18 cellular contexts compared by ENCODE assay signal in genomic region chr1:151293093-151293492, GRCh38. TPM values are rescaled to one million over a fixed set of nuclear protein-coding genes. Genes with fewer than 3 reads are reported as not detected.
DNase-seq lines count a peak whose midpoint lies in the region; ATAC-seq, FAIRE-seq and TF ChIP-seq lines count a peak whose summit lies in the region.
"Had no signal": no experiment of that assay in that cellular context is flagged by ENCODE, and none has a peak within 500 bp of the region (broad histone marks: within the 10 kb centered on the region; RNA-seq: fewer than 3 reads in every experiment).

No MANE protein-coding gene starts in this region.

- POLR2A ChIA-PET in HepG2 (lab: Yijun Ruan, JAX) = interaction anchor here (1.5 kb wide), 2 partner anchors 10 to 11 kb away, joined by 4 to 6 read pairs; partner anchors contain the start of gene ZNF687

- BruUV-seq in HepG2 (replicated peaks; lab: Mats Ljungman, UMichigan) = no TSS peak

- no peak overlapping the region for H3K4me3 ChIP-seq in HepG2 (replicated peaks in 1 of 3; ENCODE audit: insufficient read depth in 1 of 3, low read depth in 2 of 3, low read length in 3 of 3)
- H3K4me3 ChIP-seq in right lobe of liver = no peak overlapping the region
- no peak overlapping the region for H3K4me3 ChIP-seq in smooth muscle cell
- H3K4me3 ChIP-seq: pancreas, thyroid gland had no signal

- TF ChIP-seq EP300 in HepG2 (IDR thresholded peaks at IDR 0.05; ENCODE audit: low read depth in 2 of 2, low read length in 2 of 2) (no peak), HepG2 (CRISPR knock-in tag; IDR thresholded peaks at IDR 0.05; ENCODE audit: borderline replicate concordance) (no peak)

- intact Hi-C loops in HepG2 (cut with micrococcal nuclease; ENCODE audit: unreplicated experiment) (no loop called here), right lobe of liver (cut with DNase I) (loop anchor here in 1 of 2 donors (10.0 kb wide), 1 partner anchor 122 kb away; no protein-coding TSS in a partner anchor)

- H3F3A ChIP-seq in smooth muscle cell (ENCODE audit: low read depth) = no peaks in the 10 kb centered on the region

- H3K79me2 ChIP-seq in HepG2 (ENCODE audit: insufficient read depth, low read length) = no peaks in the 10 kb centered on the region
- H3K79me2 ChIP-seq in smooth muscle cell (ENCODE audit: low read depth) = no peaks in the 10 kb centered on the region

- no peaks in the 10 kb centered on the region for H3K9me3 Mint-ChIP-seq in activated T-helper 17 cell treated with anti-CD3 and anti-CD28 coated beads, Interleukin-2, amount 50 U/mL, for 72 hours
- H3K9me3 Mint-ChIP-seq in memory B cell = no peaks in the 10 kb centered on the region
- no peaks in the 10 kb centered on the region for H3K9me3 Mint-ChIP-seq in stimulated activated naive B cell treated with anti-CD40 and anti-IgM and Interleukin-4, amounts not matched to agents 10 μg/mL and 1 μg/mL and 100 μg/mL, for 72 hours
- H3K9me3 Mint-ChIP-seq: mesothelial cell of epicardium; T-helper 1 cell treated with Interleukin-12 subunit alpha and Interleukin-12 subunit beta and Interleukin-4 antibody, amounts not matched to agents 30 μg/mL and 1 μg/mL, for 36 hours had no signal

- H3K4me2 ChIP-seq in HepG2 (ENCODE audit: low read depth, low read length) = no peak overlapping the region
- H3K4me2 ChIP-seq in smooth muscle cell = no peak overlapping the region

- DNase-seq in HepG2 (ENCODE audit: low spot score) (no peak), right lobe of liver (no peak), memory B cell (ENCODE audit: low spot score in 2 of 2) (no peak), smooth muscle cell (lab: John Stamatoyannopoulos, UW; ENCODE audit: unreplicated experiment) (no peak), retina (no peak)
- no peak for DNase-seq in stimulated activated naive B cell treated with anti-CD40 and anti-IgM and Interleukin-4, amounts not matched to agents 10 μg/mL and 1 μg/mL and 100 μg/mL, for 72 hours
- DNase-seq: amniotic stem cell; central memory CD4-positive, alpha-beta T cell; COR-L47; kidney glomerular epithelial cell; NCI-H345; stimulated activated CD4-positive, alpha-beta T cell treated with anti-CD3 and anti-CD28 coated beads, Interleukin-4, amount 100 ng/mL, for 24 hours; thyroid gland had no signal

- H2AFZ ChIP-seq in HepG2 (ENCODE audit: low read length) (no peak overlapping the region), smooth muscle cell (ENCODE audit: low read depth) (no peak overlapping the region)

- H3K9me3 ChIP-seq in HepG2 (ENCODE audit: low read length) = no peaks in the 10 kb centered on the region
- H3K9me3 ChIP-seq in right lobe of liver = no peaks in the 10 kb centered on the region
- H3K9me3 ChIP-seq in smooth muscle cell (replicated peaks; ENCODE audit: low read depth) = no peaks in the 10 kb centered on the region
- H3K9me3 ChIP-seq: pancreas, thyroid gland had no signal

- H3K36me3 ChIP-seq in HepG2 (replicated peaks in 1 of 2; ENCODE audit: control insufficient read depth in 1 of 2, insufficient read depth in 2 of 2, low read length in 2 of 2) (peaks cover 39 to 74% of the 10 kb centered on the region in 2 experiments), right lobe of liver (peaks cover 0 to 77% (median 37%) of the 10 kb centered on the region in 4 donors), smooth muscle cell (ENCODE audit: low read depth) (peaks cover 1% of the 10 kb centered on the region)

- in situ Hi-C loops in HepG2 (cut with HindIII; ENCODE audit: extremely low pct_ligation_motif_present, low pct_unique_long_range_greater_than_20kb) = no loop called here

- H3K27me3 ChIP-seq in HepG2 (ENCODE audit: control insufficient read depth in 1 of 2, insufficient read depth in 2 of 2, low read length in 2 of 2) = no peaks in the 10 kb centered on the region
- no peaks in the 10 kb centered on the region for H3K27me3 ChIP-seq in right lobe of liver
- no peaks in the 10 kb centered on the region for H3K27me3 ChIP-seq in smooth muscle cell (ENCODE audit: low read depth)
- H3K27me3 ChIP-seq: pancreas, thyroid gland had no signal

- H3K4me1 ChIP-seq in HepG2 (ENCODE audit: insufficient read depth, low read length) = no peaks in the 10 kb centered on the region
- no peaks in the 10 kb centered on the region for H3K4me1 ChIP-seq in right lobe of liver
- peaks cover 6% of the 10 kb centered on the region for H3K4me1 ChIP-seq in smooth muscle cell (ENCODE audit: low read depth)
- H3K4me1 ChIP-seq: pancreas had no signal

- no peak for TF ChIP-seq RAD21 in HepG2 (CRISPR knock-in tag; IDR thresholded peaks at IDR 0.05)

- H3K36me3 Mint-ChIP-seq in activated T-helper 17 cell treated with anti-CD3 and anti-CD28 coated beads, Interleukin-2, amount 50 U/mL, for 72 hours (ENCODE audit: low read depth) = peaks cover 93% of the 10 kb centered on the region
- peaks cover 18% of the 10 kb centered on the region for H3K36me3 Mint-ChIP-seq in memory B cell
- peaks cover 49 to 64% of the 10 kb centered on the region in 2 donors for H3K36me3 Mint-ChIP-seq in stimulated activated naive B cell treated with anti-CD40 and anti-IgM and Interleukin-4, amounts not matched to agents 10 μg/mL and 1 μg/mL and 100 μg/mL, for 72 hours

- TF ChIP-seq CTCF in HepG2 (CRISPR knock-in tag; IDR thresholded peaks at IDR 0.05) = no peak
- no peak for TF ChIP-seq CTCF in right lobe of liver (IDR thresholded peaks at IDR 0.05)
- no peak for TF ChIP-seq CTCF in smooth muscle cell (IDR thresholded peaks at IDR 0.05; ENCODE audit: borderline replicate concordance, insufficient read depth, poor library complexity, severe bottlenecking)

- no peaks in the 10 kb centered on the region for H3K27me3 Mint-ChIP-seq in activated T-helper 17 cell treated with anti-CD3 and anti-CD28 coated beads, Interleukin-2, amount 50 U/mL, for 72 hours
- H3K27me3 Mint-ChIP-seq in memory B cell = no peaks in the 10 kb centered on the region
- no peaks in the 10 kb centered on the region for H3K27me3 Mint-ChIP-seq in stimulated activated naive B cell treated with anti-CD40 and anti-IgM and Interleukin-4, amounts not matched to agents 10 μg/mL and 1 μg/mL and 100 μg/mL, for 72 hours

- 96% methylated on average over 4 of the region's 6 CpGs for WGBS in HepG2 (ENCODE audit: low lambda C conversion rate)
- 81% methylated on average over 4 of the region's 6 CpGs for WGBS in right lobe of liver (ENCODE audit: insufficient coverage, low coverage, low lambda C conversion rate, missing lambda C conversion rate)
- 96% methylated on average over 6 of the region's 6 CpGs for WGBS in smooth muscle cell (ENCODE audit: low lambda C conversion rate)

- TF ChIP-seq POLR2A in HepG2 (IDR thresholded peaks at IDR 0.05; ENCODE audit: insufficient read depth in 1 of 2, low read depth in 2 of 2, low read length in 2 of 2) = no peak; a peak in 1 of 4 replicates
- TF ChIP-seq POLR2A in right lobe of liver (IDR thresholded peaks at IDR 0.05) = no peak

- peaks cover 8% of the 10 kb centered on the region for H3K4me1 Mint-ChIP-seq in activated T-helper 17 cell treated with anti-CD3 and anti-CD28 coated beads, Interleukin-2, amount 50 U/mL, for 72 hours
- H3K4me1 Mint-ChIP-seq in memory B cell = peaks cover 11% of the 10 kb centered on the region
- peaks cover 37 to 50% of the 10 kb centered on the region in 2 donors for H3K4me1 Mint-ChIP-seq in stimulated activated naive B cell treated with anti-CD40 and anti-IgM and Interleukin-4, amounts not matched to agents 10 μg/mL and 1 μg/mL and 100 μg/mL, for 72 hours
- H3K4me1 Mint-ChIP-seq: mesothelial cell of epicardium had no signal

- peak overlapping the region; percentile 80 for H3K27ac Mint-ChIP-seq in activated T-helper 17 cell treated with anti-CD3 and anti-CD28 coated beads, Interleukin-2, amount 50 U/mL, for 72 hours
- H3K27ac Mint-ChIP-seq in memory B cell = peak overlapping the region; percentile 84
- peak overlapping the region; percentile 95 for H3K27ac Mint-ChIP-seq in stimulated activated naive B cell treated with anti-CD40 and anti-IgM and Interleukin-4, amounts not matched to agents 10 μg/mL and 1 μg/mL and 100 μg/mL, for 72 hours

- no peak for FAIRE-seq in HepG2 (lab: Jason Lieb, UNC)
- FAIRE-seq: pancreas had no signal

- H3K4me3 Mint-ChIP-seq in activated T-helper 17 cell treated with anti-CD3 and anti-CD28 coated beads, Interleukin-2, amount 50 U/mL, for 72 hours = no peak overlapping the region
- H3K4me3 Mint-ChIP-seq in memory B cell = no peak overlapping the region
- H3K4me3 Mint-ChIP-seq in stimulated activated naive B cell treated with anti-CD40 and anti-IgM and Interleukin-4, amounts not matched to agents 10 μg/mL and 1 μg/mL and 100 μg/mL, for 72 hours = peak overlapping the region; percentile 26 to 50
- H3K4me3 Mint-ChIP-seq: mesothelial cell of epicardium; T-helper 1 cell treated with Interleukin-12 subunit alpha and Interleukin-12 subunit beta and Interleukin-4 antibody, amounts not matched to agents 30 μg/mL and 1 μg/mL, for 36 hours had no signal

- ATAC-seq in HepG2 (peak; percentile 20), right lobe of liver (no peak), memory B cell (ENCODE audit: low read depth) (no peak), HG03378 (IDR thresholded peaks at IDR 0.05; ENCODE audit: unreplicated experiment) (no peak)
- ATAC-seq in activated T-helper 17 cell treated with anti-CD3 and anti-CD28 coated beads, Interleukin-2, amount 50 U/mL, for 72 hours (replicated peaks) = peak; percentile 6
- peak; percentile 29 to 32 for ATAC-seq in stimulated activated naive B cell treated with anti-CD40 and anti-IgM and Interleukin-4, amounts not matched to agents 10 μg/mL and 1 μg/mL and 100 μg/mL, for 72 hours (replicated peaks)

- H4K20me1 ChIP-seq in HepG2 (ENCODE audit: insufficient read depth, low read length) (0 out of 2 replicates have a peak, but pooled peaks cover 4% of the 10 kb centered on the region), smooth muscle cell (ENCODE audit: low read depth) (peaks cover 17% of the 10 kb centered on the region)

- no peak overlapping the region for H3K27ac ChIP-seq in HepG2 (ENCODE audit: extremely low read length, insufficient read depth, low read length)
- H3K27ac ChIP-seq in right lobe of liver = no peak overlapping the region
- no peak overlapping the region for H3K27ac ChIP-seq in smooth muscle cell (ENCODE audit: low read depth)
- H3K27ac ChIP-seq: pancreas had no signal

- CTCF ChIA-PET in HepG2 (lab: Yijun Ruan, JAX; ENCODE audit: low intra/inter-chr PET ratio, low total read pairs) = no interaction called here

- no peak overlapping the region for H3K9ac ChIP-seq in HepG2 (ENCODE audit: insufficient read depth, low read depth, low read length)
- H3K9ac ChIP-seq in smooth muscle cell (ENCODE audit: low read depth) = no peak overlapping the region

RNA-seq across cellular contexts. Expression of gene ZNF687, which starts 11.0 kb away (rescaled TPM):
- total RNA-seq in HepG2 (2016; rRNA removed; fragmentation: Illumina TruSeq; extraction: Trizol) (14.1 and 15.0 TPM in 2 replicates), right lobe of liver (10 to 100 TPM in 3 of 6 experiments, 1 to 10 TPM in 3; 7.6 to 14.2 (median 10.1) TPM), smooth muscle cell (10.7 and 13.1 TPM in 2 replicates)
- total RNA-seq in HepG2 (2016; cell fraction: cytosol; rRNA removed; fragmentation: Illumina TruSeq; extraction: Trizol; ENCODE audit: low read depth) = 3.3 and 3.9 TPM in 2 replicates
- total RNA-seq in HepG2 (2016; cell fraction: insoluble cytoplasmic fraction; rRNA removed; fragmentation: Illumina TruSeq; extraction: Trizol) = 13.7 and 14.2 TPM in 2 replicates
- 6.1 and 7.4 TPM in 2 replicates for total RNA-seq in HepG2 (2016; cell fraction: membrane; rRNA removed; fragmentation: Illumina TruSeq; extraction: Trizol)
- total RNA-seq in HepG2 (2016; cell fraction: nucleus; rRNA removed; fragmentation: Illumina TruSeq; extraction: Trizol) = 15.7 and 20.5 TPM in 2 replicates
- polyA plus RNA-seq in HepG2 (2011; rRNA removed) (16.5 and 24.5 TPM in 2 replicates), smooth muscle cell (2.4 and 4.2 TPM in 2 replicates)
- 11.9 and 16.7 TPM in 2 replicates for polyA plus RNA-seq in HepG2 (2011; cell fraction: cytosol; rRNA removed)
- 55.2 and 58.3 TPM in 2 replicates for polyA plus RNA-seq in HepG2 (2011; cell fraction: nucleus; rRNA removed)
- polyA plus RNA-seq in HepG2 (2012) = 12.2 and 12.3 TPM in 2 replicates
- 0.57 and 1.1 TPM in 2 replicates for polyA plus RNA-seq in HepG2 (2016; cell fraction: cytosol; fragmentation: Illumina TruSeq; extraction: Trizol; ENCODE audit: low read depth)
- 9.8 and 13.6 TPM in 2 replicates for polyA plus RNA-seq in HepG2 (2016; cell fraction: insoluble cytoplasmic fraction; fragmentation: Illumina TruSeq; extraction: Trizol; ENCODE audit: low read depth)
- polyA plus RNA-seq in HepG2 (2016; cell fraction: membrane; fragmentation: Illumina TruSeq; extraction: Trizol; ENCODE audit: low read depth) = 2.3 and 2.5 TPM in 2 replicates
- 22.9 and 24.3 TPM in 2 replicates for polyA plus RNA-seq in HepG2 (2016; cell fraction: nucleus; fragmentation: Illumina TruSeq; extraction: Trizol; ENCODE audit: insufficient read depth, low read depth)
- polyA minus RNA-seq in HepG2 (2011; rRNA and poly(A)+ RNA removed; ENCODE audit: low replicate concordance) = 85.3 and 103 TPM in 2 replicates
- polyA minus RNA-seq in HepG2 (2011; cell fraction: cytosol; rRNA and poly(A)+ RNA removed) = 20.1 and 23.3 TPM in 2 replicates
- 44.4 and 49.6 TPM in 2 replicates for polyA minus RNA-seq in HepG2 (2011; cell fraction: nucleus; rRNA and poly(A)+ RNA removed)
- 10 to 100 TPM; 24.9 to 29.6 TPM for total RNA-seq in activated T-helper 17 cell treated with anti-CD3 and anti-CD28 coated beads, Interleukin-2, amount 50 U/mL, for 72 hours

RNA-seq across cellular contexts. Expression of gene PI4KB, which starts 34.1 kb away (rescaled TPM):
- total RNA-seq in HepG2 (2016; rRNA removed; fragmentation: Illumina TruSeq; extraction: Trizol) (18.6 and 19.5 TPM in 2 replicates), right lobe of liver (10 to 100 TPM; 20.0 to 24.7 (median 22.7) TPM), smooth muscle cell (28.0 and 32.2 TPM in 2 replicates)
- 7.7 and 8.5 TPM in 2 replicates for total RNA-seq in HepG2 (2016; cell fraction: cytosol; rRNA removed; fragmentation: Illumina TruSeq; extraction: Trizol; ENCODE audit: low read depth)
- total RNA-seq in HepG2 (2016; cell fraction: insoluble cytoplasmic fraction; rRNA removed; fragmentation: Illumina TruSeq; extraction: Trizol) = 18.7 and 20.1 TPM in 2 replicates
- 16.6 and 17.9 TPM in 2 replicates for total RNA-seq in HepG2 (2016; cell fraction: membrane; rRNA removed; fragmentation: Illumina TruSeq; extraction: Trizol)
- 17.8 and 19.5 TPM in 2 replicates for total RNA-seq in HepG2 (2016; cell fraction: nucleus; rRNA removed; fragmentation: Illumina TruSeq; extraction: Trizol)
- polyA plus RNA-seq in HepG2 (2011; rRNA removed) (29.3 and 32.6 TPM in 2 replicates), smooth muscle cell (46.7 and 58.7 TPM in 2 replicates)
- 25.3 and 25.8 TPM in 2 replicates for polyA plus RNA-seq in HepG2 (2011; cell fraction: cytosol; rRNA removed)
- polyA plus RNA-seq in HepG2 (2011; cell fraction: nucleus; rRNA removed) = 36.5 and 43.7 TPM in 2 replicates
- 12.6 and 16.2 TPM in 2 replicates for polyA plus RNA-seq in HepG2 (2012)
- polyA plus RNA-seq in HepG2 (2016; cell fraction: cytosol; fragmentation: Illumina TruSeq; extraction: Trizol; ENCODE audit: low read depth) = 3.9 and 4.4 TPM in 2 replicates
- 19.7 and 20.5 TPM in 2 replicates for polyA plus RNA-seq in HepG2 (2016; cell fraction: insoluble cytoplasmic fraction; fragmentation: Illumina TruSeq; extraction: Trizol; ENCODE audit: low read depth)
- polyA plus RNA-seq in HepG2 (2016; cell fraction: membrane; fragmentation: Illumina TruSeq; extraction: Trizol; ENCODE audit: low read depth) = 11.0 and 12.5 TPM in 2 replicates
- polyA plus RNA-seq in HepG2 (2016; cell fraction: nucleus; fragmentation: Illumina TruSeq; extraction: Trizol; ENCODE audit: insufficient read depth, low read depth) = 31.3 and 33.3 TPM in 2 replicates
- 58.3 and 156 TPM in 2 replicates for polyA minus RNA-seq in HepG2 (2011; rRNA and poly(A)+ RNA removed; ENCODE audit: low replicate concordance)
- 14.8 and 17.7 TPM in 2 replicates for polyA minus RNA-seq in HepG2 (2011; cell fraction: cytosol; rRNA and poly(A)+ RNA removed)
- polyA minus RNA-seq in HepG2 (2011; cell fraction: nucleus; rRNA and poly(A)+ RNA removed) = 29.6 and 32.7 TPM in 2 replicates
- total RNA-seq in activated T-helper 17 cell treated with anti-CD3 and anti-CD28 coated beads, Interleukin-2, amount 50 U/mL, for 72 hours = 10 to 100 TPM; 70.0 to 76.8 TPM

RNA-seq across cellular contexts. Expression of gene PSMD4, which starts 38.6 kb away (rescaled TPM):
- total RNA-seq in HepG2 (2016; rRNA removed; fragmentation: Illumina TruSeq; extraction: Trizol) (243 and 320 TPM in 2 replicates), right lobe of liver (10 to 100 TPM; 72.2 to 95.6 (median 79.1) TPM), smooth muscle cell (97.2 and 109 TPM in 2 replicates)
- total RNA-seq in HepG2 (2016; cell fraction: cytosol; rRNA removed; fragmentation: Illumina TruSeq; extraction: Trizol; ENCODE audit: low read depth) = 97.9 and 99.1 TPM in 2 replicates
- total RNA-seq in HepG2 (2016; cell fraction: insoluble cytoplasmic fraction; rRNA removed; fragmentation: Illumina TruSeq; extraction: Trizol) = 248 and 329 TPM in 2 replicates
- total RNA-seq in HepG2 (2016; cell fraction: membrane; rRNA removed; fragmentation: Illumina TruSeq; extraction: Trizol) = 108 and 110 TPM in 2 replicates
- total RNA-seq in HepG2 (2016; cell fraction: nucleus; rRNA removed; fragmentation: Illumina TruSeq; extraction: Trizol) = 101 TPM in 2 replicates
- polyA plus RNA-seq in HepG2 (2011; rRNA removed) (174 and 194 TPM in 2 replicates), smooth muscle cell (192 and 198 TPM in 2 replicates)
- polyA plus RNA-seq in HepG2 (2011; cell fraction: cytosol; rRNA removed) = 235 and 265 TPM in 2 replicates
- polyA plus RNA-seq in HepG2 (2011; cell fraction: nucleus; rRNA removed) = 94.5 and 113 TPM in 2 replicates
- polyA plus RNA-seq in HepG2 (2012) = 151 and 156 TPM in 2 replicates
- 64.7 and 68.2 TPM in 2 replicates for polyA plus RNA-seq in HepG2 (2016; cell fraction: cytosol; fragmentation: Illumina TruSeq; extraction: Trizol; ENCODE audit: low read depth)
- 215 and 240 TPM in 2 replicates for polyA plus RNA-seq in HepG2 (2016; cell fraction: insoluble cytoplasmic fraction; fragmentation: Illumina TruSeq; extraction: Trizol; ENCODE audit: low read depth)
- polyA plus RNA-seq in HepG2 (2016; cell fraction: membrane; fragmentation: Illumina TruSeq; extraction: Trizol; ENCODE audit: low read depth) = 61.2 and 68.2 TPM in 2 replicates
- 167 and 175 TPM in 2 replicates for polyA plus RNA-seq in HepG2 (2016; cell fraction: nucleus; fragmentation: Illumina TruSeq; extraction: Trizol; ENCODE audit: insufficient read depth, low read depth)
- 154 and 325 TPM in 2 replicates for polyA minus RNA-seq in HepG2 (2011; rRNA and poly(A)+ RNA removed; ENCODE audit: low replicate concordance)
- 62.2 and 71.6 TPM in 2 replicates for polyA minus RNA-seq in HepG2 (2011; cell fraction: cytosol; rRNA and poly(A)+ RNA removed)
- polyA minus RNA-seq in HepG2 (2011; cell fraction: nucleus; rRNA and poly(A)+ RNA removed) = 41.6 and 53.0 TPM in 2 replicates
- total RNA-seq in activated T-helper 17 cell treated with anti-CD3 and anti-CD28 coated beads, Interleukin-2, amount 50 U/mL, for 72 hours = 100 to 1,000 TPM; 174 to 196 TPM

RNA-seq across cellular contexts. Expression of gene RFX5, which starts 54.0 kb away (rescaled TPM):
- total RNA-seq in HepG2 (2016; rRNA removed; fragmentation: Illumina TruSeq; extraction: Trizol) (32.0 and 36.2 TPM in 2 replicates), right lobe of liver (10 to 100 TPM in 5 of 6 experiments, 1 to 10 TPM in 1; 9.8 to 23.0 (median 16.8) TPM), smooth muscle cell (22.7 and 53.0 TPM in 2 replicates)
- 4.1 and 4.4 TPM in 2 replicates for total RNA-seq in HepG2 (2016; cell fraction: cytosol; rRNA removed; fragmentation: Illumina TruSeq; extraction: Trizol; ENCODE audit: low read depth)
- 37.2 and 39.7 TPM in 2 replicates for total RNA-seq in HepG2 (2016; cell fraction: insoluble cytoplasmic fraction; rRNA removed; fragmentation: Illumina TruSeq; extraction: Trizol)
- total RNA-seq in HepG2 (2016; cell fraction: membrane; rRNA removed; fragmentation: Illumina TruSeq; extraction: Trizol) = 15.6 and 17.0 TPM in 2 replicates
- 44.6 and 44.7 TPM in 2 replicates for total RNA-seq in HepG2 (2016; cell fraction: nucleus; rRNA removed; fragmentation: Illumina TruSeq; extraction: Trizol)
- polyA plus RNA-seq in HepG2 (2011; rRNA removed) (17.9 and 20.3 TPM in 2 replicates), smooth muscle cell (12.4 and 16.3 TPM in 2 replicates)
- 7.9 and 8.2 TPM in 2 replicates for polyA plus RNA-seq in HepG2 (2011; cell fraction: cytosol; rRNA removed)
- polyA plus RNA-seq in HepG2 (2011; cell fraction: nucleus; rRNA removed) = 43.2 and 45.6 TPM in 2 replicates
- 11.7 and 16.5 TPM in 2 replicates for polyA plus RNA-seq in HepG2 (2012)
- polyA plus RNA-seq in HepG2 (2016; cell fraction: cytosol; fragmentation: Illumina TruSeq; extraction: Trizol; ENCODE audit: low read depth) = 2.7 and 2.8 TPM in 2 replicates
- polyA plus RNA-seq in HepG2 (2016; cell fraction: insoluble cytoplasmic fraction; fragmentation: Illumina TruSeq; extraction: Trizol; ENCODE audit: low read depth) = 27.2 and 30.5 TPM in 2 replicates
- polyA plus RNA-seq in HepG2 (2016; cell fraction: membrane; fragmentation: Illumina TruSeq; extraction: Trizol; ENCODE audit: low read depth) = 8.9 and 10.1 TPM in 2 replicates
- polyA plus RNA-seq in HepG2 (2016; cell fraction: nucleus; fragmentation: Illumina TruSeq; extraction: Trizol; ENCODE audit: insufficient read depth, low read depth) = 62.2 and 65.3 TPM in 2 replicates
- polyA minus RNA-seq in HepG2 (2011; rRNA and poly(A)+ RNA removed; ENCODE audit: low replicate concordance) = 33.0 and 287 TPM in 2 replicates
- polyA minus RNA-seq in HepG2 (2011; cell fraction: cytosol; rRNA and poly(A)+ RNA removed) = 7.7 and 9.6 TPM in 2 replicates
- 15.8 and 22.1 TPM in 2 replicates for polyA minus RNA-seq in HepG2 (2011; cell fraction: nucleus; rRNA and poly(A)+ RNA removed)
- 10 to 100 TPM; 48.0 to 86.0 TPM for total RNA-seq in activated T-helper 17 cell treated with anti-CD3 and anti-CD28 coated beads, Interleukin-2, amount 50 U/mL, for 72 hours

Comparison
In these comparisons a context has a peak if more than half of its experiments do, and no peak if none do; other contexts are left out.
1. ATAC-seq: peak in HepG2 (single experiment), activated T-helper 17 cell treated with anti-CD3 and anti-CD28 coated beads, Interleukin-2, amount 50 U/mL, for 72 hours (single experiment) and stimulated activated naive B cell treated with anti-CD40 and anti-IgM and Interleukin-4, amounts not matched to agents 10 μg/mL and 1 μg/mL and 100 μg/mL, for 72 hours (2 of 2); none in right lobe of liver (0 of 4), memory B cell (single experiment) and HG03378 (single experiment).
2. H3K4me3 Mint-ChIP-seq: peak in stimulated activated naive B cell treated with anti-CD40 and anti-IgM and Interleukin-4, amounts not matched to agents 10 μg/mL and 1 μg/mL and 100 μg/mL, for 72 hours (2 of 2); none in activated T-helper 17 cell treated with anti-CD3 and anti-CD28 coated beads, Interleukin-2, amount 50 U/mL, for 72 hours (single experiment) and memory B cell (single experiment).
3. Peak in every context shown above with its lines, with median percentiles within 50 percentile points of each other: H3K27ac Mint-ChIP-seq.